In the genomic region with DNA sequence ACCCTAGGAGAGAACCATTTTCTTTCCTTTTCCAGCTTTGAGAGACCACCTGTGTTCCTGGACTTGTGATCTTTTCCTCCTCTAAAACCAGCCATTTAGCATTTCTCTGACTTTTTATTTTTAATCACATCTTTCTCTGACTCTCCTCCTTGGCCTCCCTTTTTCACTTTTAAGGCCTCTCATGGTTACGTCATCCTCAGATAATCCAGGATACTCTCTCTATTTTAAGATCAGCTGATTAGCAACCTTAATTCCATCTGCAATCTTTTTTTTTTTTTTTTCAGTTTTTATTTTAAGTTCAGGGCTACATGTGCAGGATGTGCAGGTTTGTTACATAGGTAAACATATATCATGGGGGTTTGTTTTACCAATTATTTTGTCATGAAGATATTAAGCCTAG, we compare ENCODE assay signal across 8 cellular contexts. TPM values are rescaled to one million over a fixed set of nuclear protein-coding genes. Genes with fewer than 3 reads are reported as not detected.
"Had no signal": no experiment of that assay in that cellular context is flagged by ENCODE, and none has a peak within 500 bp of the region (broad histone marks: within the 10 kb centered on the region; RNA-seq: fewer than 3 reads in every experiment).

No MANE protein-coding gene starts in this region.

- FAIRE-seq: G401.6, GM12878, GM12891, GM12892, GM18507, GM19239 had no signal

- ATAC-seq: GM12878 had no signal

- DNase-seq: GDM1, GF-D8 had no signal

- H3K4me3 ChIP-seq: GM12878 had no signal

RNA-seq across cellular contexts. Expression of a gene that starts 54.0 kb away (rescaled TPM):
- total RNA-seq: GM12878 had no signal
